ENCODE assay signal across 12 cellular contexts in the genomic region with DNA sequence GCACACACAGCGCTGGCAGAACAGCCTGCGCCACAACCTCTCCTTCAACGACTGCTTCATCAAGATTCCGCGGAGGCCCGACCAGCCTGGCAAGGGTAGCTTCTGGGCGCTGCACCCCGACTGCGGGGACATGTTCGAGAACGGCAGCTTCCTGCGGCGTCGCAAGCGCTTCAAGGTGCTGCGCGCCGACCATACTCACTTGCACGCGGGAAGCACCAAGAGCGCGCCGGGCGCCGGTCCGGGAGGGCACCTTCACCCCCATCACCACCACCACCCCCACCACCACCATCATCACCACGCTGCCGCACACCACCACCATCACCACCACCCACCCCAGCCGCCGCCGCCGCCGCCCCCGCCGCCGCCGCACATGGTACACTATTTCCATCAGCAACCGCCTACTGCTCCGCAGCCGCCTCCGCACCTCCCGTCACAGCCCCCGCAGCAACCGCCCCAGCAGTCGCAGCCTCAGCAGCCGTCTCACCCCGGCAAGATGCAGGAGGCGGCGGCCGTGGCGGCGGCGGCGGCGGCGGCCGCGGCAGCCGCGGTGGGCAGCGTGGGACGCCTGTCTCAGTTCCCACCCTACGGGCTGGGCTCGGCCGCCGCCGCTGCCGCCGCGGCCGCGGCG. TPM values are rescaled to one million over a fixed set of nuclear protein-coding genes. Genes with fewer than 3 reads are reported as not detected.
DNase-seq lines count a peak whose midpoint lies in the region; ATAC-seq and TF ChIP-seq lines count a peak whose summit lies in the region.
"Had no signal": no experiment of that assay in that cellular context is flagged by ENCODE, and none has a peak within 500 bp of the region (broad histone marks: within the 10 kb centered on the region; RNA-seq: fewer than 3 reads in every experiment).

No MANE protein-coding gene starts in this region.

- H3K4me2 ChIP-seq in hepatocyte, result peak overlapping the region; percentile 80

- H3K4me3 ChIP-seq in hepatocyte, result no peak overlapping the region
- peak overlapping the region in 2 of 3 donors; percentile 35 to 41 for H3K4me3 ChIP-seq in skeletal muscle tissue (ENCODE audit: low read length in 3 of 3)
- H3K4me3 ChIP-seq: cardiac muscle cell, prostate gland, SJSA1 had no signal

- H3K4me1 ChIP-seq in hepatocyte (ENCODE audit: insufficient read depth) (peaks cover 18% of the 10 kb centered on the region), skeletal muscle tissue (ENCODE audit: control insufficient read depth in 3 of 3, insufficient read depth in 3 of 3, low read length in 3 of 3) (peaks cover 31 to 59% (median 35%) of the 10 kb centered on the region in 3 donors)
- H3K4me1 ChIP-seq: SJSA1 had no signal

- H3K27me3 ChIP-seq in hepatocyte (peaks cover 96% of the 10 kb centered on the region), skeletal muscle tissue (ENCODE audit: control insufficient read depth in 3 of 3, insufficient read depth in 3 of 3, low read length in 3 of 3) (peaks cover 88 to 98% (median 95%) of the 10 kb centered on the region in 3 donors)

- CTCF ChIA-PET in WTC11 (lab: Charles Lee), result interaction anchor here (8.2 kb wide), 1 partner anchor 132 kb away, joined by 85 read pairs; no protein-coding TSS in a partner anchor

- POLR2A ChIA-PET in WTC11 (lab: Charles Lee), result no interaction called here

- peak overlapping the region; percentile 66 for H2AFZ ChIP-seq in hepatocyte

- no peak overlapping the region for H3K9ac ChIP-seq in skeletal muscle tissue (ENCODE audit: low read depth in 1 of 3, low read length in 3 of 3)

- H3K9me2 ChIP-seq in hepatocyte (replicated peaks; ENCODE audit: insufficient read depth), result no peaks in the 10 kb centered on the region

- H3K27ac ChIP-seq in hepatocyte (no peak overlapping the region), skeletal muscle tissue (ENCODE audit: low read depth, low read length) (no peak overlapping the region)
- H3K27ac ChIP-seq: cardiac muscle cell, prostate gland, SJSA1 had no signal

- peak overlapping the region; percentile 78 for H3K4me3 Mint-ChIP-seq in WTC11

- no peak overlapping the region for H3K27ac Mint-ChIP-seq in WTC11

- peaks cover 100% of the 10 kb centered on the region for H3K27me3 Mint-ChIP-seq in WTC11 (ENCODE audit: low read depth)

- H3K9me3 ChIP-seq in hepatocyte (ENCODE audit: low read depth) (no peaks in the 10 kb centered on the region), skeletal muscle tissue (ENCODE audit: control insufficient read depth in 3 of 3, low read length in 3 of 3) (no peaks in the 10 kb centered on the region)
- H3K9me3 ChIP-seq: prostate gland, SJSA1 had no signal

- no peaks in the 10 kb centered on the region for H3K79me2 ChIP-seq in hepatocyte

- H3K9me3 Mint-ChIP-seq in WTC11, result no peaks in the 10 kb centered on the region

- TF ChIP-seq CTCF in WTC11 (IDR thresholded peaks at IDR 0.05) (no peak), hepatocyte (IDR thresholded peaks at IDR 0.05; ENCODE audit: poor library complexity) (no peak)

- no peaks in the 10 kb centered on the region for H4K20me1 ChIP-seq in hepatocyte (ENCODE audit: insufficient read depth, poor library complexity, severe bottlenecking)

- peak; percentile 10 to 36 for DNase-seq in activated CD4-positive, alpha-beta T cell treated with anti-CD3 and anti-CD28 coated beads for 4 hours
- no peak for DNase-seq in activated CD4-positive, alpha-beta T cell treated with anti-CD3 and anti-CD28 coated beads for 1 hour
- DNase-seq in WTC11 (ENCODE audit: low spot score) (no peak), hepatocyte (ENCODE audit: low spot score) (no peak), foreskin melanocyte (no peak), C1 segment of cervical spinal cord (lab: John Stamatoyannopoulos, UW) (no peak)

- H3K36me3 Mint-ChIP-seq in WTC11, result no peaks in the 10 kb centered on the region

- H3K36me3 ChIP-seq in hepatocyte (replicated peaks; ENCODE audit: insufficient read depth, low read depth), result no peaks in the 10 kb centered on the region
- no peaks in the 10 kb centered on the region for H3K36me3 ChIP-seq in skeletal muscle tissue (ENCODE audit: control insufficient read depth in 3 of 3, insufficient read depth in 3 of 3, low read length in 3 of 3)
- H3K36me3 ChIP-seq: cardiac muscle cell, prostate gland, SJSA1 had no signal

- ATAC-seq in WTC11 (no peak), SK-N-SH treated with all-trans-retinoic acid at 6 μM for 48 hours (no peak)

- WGBS in hepatocyte (ENCODE audit: low lambda C conversion rate, missing lambda C conversion rate), result 3% methylated on average over 51 of the region's 73 CpGs

- peaks cover 70% of the 10 kb centered on the region for H3K4me1 Mint-ChIP-seq in WTC11

TF ChIP-seq in WTC11, 78 proteins besides CTCF, POLR2A, EP300 and RAD21:
- no peak for TF ChIP-seq RELA (CRISPR knock-in tag; IDR thresholded peaks at IDR 0.05; ENCODE audit: borderline replicate concordance)
- no peak for TF ChIP-seq ZNF138 (CRISPR knock-in tag; conservative IDR thresholded peaks at IDR 0.05)
- no peak for TF ChIP-seq TEAD1 (CRISPR knock-in tag; IDR thresholded peaks at IDR 0.05)
- TF ChIP-seq ATF1 (CRISPR knock-in tag; IDR thresholded peaks at IDR 0.05), result no peak

TF ChIP-seq in SK-N-SH treated with all-trans-retinoic acid at 6 μM for 48 hours, 23 proteins besides CTCF, POLR2A, EP300 and RAD21:
- TF ChIP-seq, protein P1, sequence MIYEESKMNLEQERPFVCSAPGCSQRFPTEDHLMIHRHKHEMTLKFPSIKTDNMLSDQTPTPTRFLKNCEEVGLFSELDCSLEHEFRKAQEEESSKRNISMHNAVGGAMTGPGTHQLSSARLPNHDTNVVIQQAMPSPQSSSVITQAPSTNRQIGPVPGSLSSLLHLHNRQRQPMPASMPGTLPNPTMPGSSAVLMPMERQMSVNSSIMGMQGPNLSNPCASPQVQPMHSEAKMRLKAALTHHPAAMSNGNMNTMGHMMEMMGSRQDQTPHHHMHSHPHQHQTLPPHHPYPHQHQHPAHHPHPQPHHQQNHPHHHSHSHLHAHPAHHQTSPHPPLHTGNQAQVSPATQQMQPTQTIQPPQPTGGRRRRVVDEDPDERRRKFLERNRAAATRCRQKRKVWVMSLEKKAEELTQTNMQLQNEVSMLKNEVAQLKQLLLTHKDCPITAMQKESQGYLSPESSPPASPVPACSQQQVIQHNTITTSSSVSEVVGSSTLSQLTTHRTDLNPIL (CRISPR knock-in tag; IDR thresholded peaks at IDR 0.05; ENCODE audit: low read depth), result no peak
- TF ChIP-seq GLIS3 (CRISPR knock-in tag; IDR thresholded peaks at IDR 0.05), result no peak
- no peak for TF ChIP-seq ISL1 (CRISPR knock-in tag; IDR thresholded peaks at IDR 0.05)
- no peak for TF ChIP-seq ZFP30 (CRISPR knock-in tag; IDR thresholded peaks at IDR 0.05)
- TF ChIP-seq RARB (CRISPR knock-in tag; IDR thresholded peaks at IDR 0.05), result no peak
- no peak for TF ChIP-seq CSDC2 (CRISPR knock-in tag; IDR thresholded peaks at IDR 0.05)
- no peak for TF ChIP-seq ZNF70 (CRISPR knock-in tag; IDR thresholded peaks at IDR 0.05)
- TF ChIP-seq, protein P2, sequence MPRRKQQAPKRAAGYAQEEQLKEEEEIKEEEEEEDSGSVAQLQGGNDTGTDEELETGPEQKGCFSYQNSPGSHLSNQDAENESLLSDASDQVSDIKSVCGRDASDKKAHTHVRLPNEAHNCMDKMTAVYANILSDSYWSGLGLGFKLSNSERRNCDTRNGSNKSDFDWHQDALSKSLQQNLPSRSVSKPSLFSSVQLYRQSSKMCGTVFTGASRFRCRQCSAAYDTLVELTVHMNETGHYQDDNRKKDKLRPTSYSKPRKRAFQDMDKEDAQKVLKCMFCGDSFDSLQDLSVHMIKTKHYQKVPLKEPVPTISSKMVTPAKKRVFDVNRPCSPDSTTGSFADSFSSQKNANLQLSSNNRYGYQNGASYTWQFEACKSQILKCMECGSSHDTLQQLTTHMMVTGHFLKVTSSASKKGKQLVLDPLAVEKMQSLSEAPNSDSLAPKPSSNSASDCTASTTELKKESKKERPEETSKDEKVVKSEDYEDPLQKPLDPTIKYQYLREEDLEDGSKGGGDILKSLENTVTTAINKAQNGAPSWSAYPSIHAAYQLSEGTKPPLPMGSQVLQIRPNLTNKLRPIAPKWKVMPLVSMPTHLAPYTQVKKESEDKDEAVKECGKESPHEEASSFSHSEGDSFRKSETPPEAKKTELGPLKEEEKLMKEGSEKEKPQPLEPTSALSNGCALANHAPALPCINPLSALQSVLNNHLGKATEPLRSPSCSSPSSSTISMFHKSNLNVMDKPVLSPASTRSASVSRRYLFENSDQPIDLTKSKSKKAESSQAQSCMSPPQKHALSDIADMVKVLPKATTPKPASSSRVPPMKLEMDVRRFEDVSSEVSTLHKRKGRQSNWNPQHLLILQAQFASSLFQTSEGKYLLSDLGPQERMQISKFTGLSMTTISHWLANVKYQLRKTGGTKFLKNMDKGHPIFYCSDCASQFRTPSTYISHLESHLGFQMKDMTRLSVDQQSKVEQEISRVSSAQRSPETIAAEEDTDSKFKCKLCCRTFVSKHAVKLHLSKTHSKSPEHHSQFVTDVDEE (CRISPR knock-in tag; IDR thresholded peaks at IDR 0.05), result no peak
- no peak for TF ChIP-seq ZNF8 (CRISPR knock-in tag; IDR thresholded peaks at IDR 0.05)
- no peak for TF ChIP-seq TCF4 (CRISPR knock-in tag; IDR thresholded peaks at IDR 0.05; ENCODE audit: borderline replicate concordance)
- TF ChIP-seq POU6F1 (CRISPR knock-in tag; IDR thresholded peaks at IDR 0.05; ENCODE audit: borderline replicate concordance, low read depth), result no peak
- TF ChIP-seq BACH2 (CRISPR knock-in tag; IDR thresholded peaks at IDR 0.05; ENCODE audit: borderline replicate concordance), result no peak
- TF ChIP-seq OSR1 (CRISPR knock-in tag; IDR thresholded peaks at IDR 0.05), result no peak
- no peak for TF ChIP-seq SNAI2 (CRISPR knock-in tag; IDR thresholded peaks at IDR 0.05)
TF ChIP-seq in SK-N-SH treated with all-trans-retinoic acid at 6 μM for 48 hours: peak in this region for 0.

RNA-seq across cellular contexts. Expression of gene FOXB2, which starts 0.5 kb away (rescaled TPM):
- total RNA-seq in WTC11 (2021) (0.22 to 0.50 TPM in 2 of 3 replicates, not detected in the other), hepatocyte (not detected in 2 replicates), skeletal muscle tissue (not detected)
- not detected in 2 replicates for polyA plus RNA-seq in hepatocyte
- total RNA-seq: cardiac muscle cell, prostate gland, SJSA1 had no signal
- polyA plus RNA-seq: AG04450, cardiac muscle cell had no signal

Comparison
In these comparisons a context has a peak if more than half of its experiments do, and no peak if none do; other contexts are left out.
1. DNase-seq: peak in activated CD4-positive, alpha-beta T cell treated with anti-CD3 and anti-CD28 coated beads for 4 hours (2 of 2); none in activated CD4-positive, alpha-beta T cell treated with anti-CD3 and anti-CD28 coated beads for 1 hour (single experiment), WTC11 (single experiment), hepatocyte (single experiment), foreskin melanocyte (single experiment) and C1 segment of cervical spinal cord (0 of 14).